In genomic region chr9:22036866-22037626, GRCh38 we compare ENCODE assay signal across 14 cellular contexts. TPM values are rescaled to one million over a fixed set of nuclear protein-coding genes. Genes with fewer than 3 reads are reported as not detected.
A peak's percentile ranks its signal among the peaks of the same experiment; 100 is the strongest.
DNase-seq lines count a peak whose midpoint lies in the region; ATAC-seq and TF ChIP-seq lines count a peak whose summit lies in the region.
"Had no signal": no experiment of that assay in that cellular context is flagged by ENCODE, and none has a peak within 500 bp of the region (broad histone marks: within the 10 kb centered on the region; RNA-seq: fewer than 3 reads in every experiment).

No MANE protein-coding gene starts in this region.

- 0 out of 22 replicates have a peak overlapping the region, but pooled peaks of 1 of the 11 experiments have one; percentile 5 for H3K9ac ChIP-seq in BLaER1 treated with 17β-estradiol and CSF1 and Interleukin-3, amounts not matched to agents 10 nM and 100 nM

- peaks cover 9 to 85% (median 40%) of the 10 kb centered on the region in 10 experiments; a peak in 19 of 20 replicates for H3K4me1 ChIP-seq in BLaER1 treated with 17β-estradiol and CSF1 and Interleukin-3, amounts not matched to agents 10 nM and 100 nM
- peaks cover 16% of the 10 kb centered on the region for H3K4me1 ChIP-seq in mucosa of descending colon (ENCODE audit: low read depth)
- H3K4me1 ChIP-seq: testis had no signal

- intact Hi-C loops in mucosa of descending colon (cut with DNase I, micrococcal nuclease) = no loop called here

- H3K4me2 ChIP-seq in BLaER1 treated with 17β-estradiol and CSF1 and Interleukin-3, amounts not matched to agents 10 nM and 100 nM = peak overlapping the region; percentile 1 to 74 (median 33); a peak in 17 of 22 replicates

- H3K9me3 ChIP-seq in BLaER1 treated with 17β-estradiol and CSF1 and Interleukin-3, amounts not matched to agents 10 nM and 100 nM (replicated peaks in 1 of 11) = no peaks in the 10 kb centered on the region
- no peaks in the 10 kb centered on the region for H3K9me3 ChIP-seq in mucosa of descending colon
- H3K9me3 ChIP-seq: testis had no signal

- peak overlapping the region in 8 of 11 experiments; percentile 16 to 49 (median 21); a peak in 11 of 22 replicates for H3K27ac ChIP-seq in BLaER1 treated with 17β-estradiol and CSF1 and Interleukin-3, amounts not matched to agents 10 nM and 100 nM
- H3K27ac ChIP-seq in epithelial cell of prostate = peak overlapping the region; percentile 90
- H3K27ac ChIP-seq: testis, WERI-Rb-1 had no signal

- ATAC-seq in mucosa of descending colon (peak; percentile 16), HG02885 (IDR thresholded peaks at IDR 0.05; ENCODE audit: poor library complexity, unreplicated experiment) (no peak), GM18907 (IDR thresholded peaks at IDR 0.05; ENCODE audit: unreplicated experiment) (no peak)

- TF ChIP-seq CTCF in mucosa of descending colon (IDR thresholded peaks at IDR 0.05) = no peak

- no peaks in the 10 kb centered on the region for H4K20me1 ChIP-seq in BLaER1 treated with 17β-estradiol and CSF1 and Interleukin-3, amounts not matched to agents 10 nM and 100 nM

- H3K36me3 ChIP-seq in BLaER1 treated with 17β-estradiol and CSF1 and Interleukin-3, amounts not matched to agents 10 nM and 100 nM = 0 out of 22 replicates have a peak, but pooled peaks cover 0 to 9% (median 0%) of the 10 kb centered on the region in 11 experiments
- H3K36me3 ChIP-seq in mucosa of descending colon (ENCODE audit: low read depth) = no peaks in the 10 kb centered on the region
- H3K36me3 ChIP-seq: WERI-Rb-1 had no signal

- H3K4me3 ChIP-seq in BLaER1 treated with 17β-estradiol and CSF1 and Interleukin-3, amounts not matched to agents 10 nM and 100 nM = no peak overlapping the region
- H3K4me3 ChIP-seq in mucosa of descending colon = no peak overlapping the region
- H3K4me3 ChIP-seq: lung, testis had no signal

- no peaks in the 10 kb centered on the region for H3K27me3 ChIP-seq in BLaER1 treated with 17β-estradiol and CSF1 and Interleukin-3, amounts not matched to agents 10 nM and 100 nM
- H3K27me3 ChIP-seq: testis had no signal

- peak; percentile 42 for DNase-seq in LHCN-M2 (ENCODE audit: low read depth)
- peak; percentile 88 for DNase-seq in epithelial cell of prostate (ENCODE audit: low read depth, low spot score)
- DNase-seq in mucosa of descending colon = no peak
- DNase-seq in stimulated activated CD8-positive, alpha-beta memory T cell treated with anti-CD3 and anti-CD28 coated beads, Interleukin-4, amount 100 ng/mL, for 48 hours = no peak
- DNase-seq in NCI-H774 (lab: John Stamatoyannopoulos, UW) = no peak
- DNase-seq: Calu3, NCI-H446 treated with DMSO at 0.1 percent for 48 hours, nephron progenitor cell, testis, WERI-Rb-1 had no signal

RNA-seq across cellular contexts. Expression of gene CDKN2B, which starts 27.9 kb away (rescaled TPM):
- total RNA-seq in LHCN-M2 (2014; rRNA removed) (8.8 and 14.2 TPM in 2 replicates), mucosa of descending colon (100 to 1,000 TPM in 2 of 3 donors, 10 to 100 TPM in 1; 64.8 to 192 (median 119) TPM)
- 7.7 TPM for polyA plus RNA-seq in LHCN-M2 (2012)

RNA-seq across cellular contexts. Expression of gene CDKN2B-AS1, which starts 42.5 kb away (rescaled TPM):
- total RNA-seq in LHCN-M2 (2014; rRNA removed) = 2.9 and 6.2 TPM in 2 replicates
- 1.1 TPM for polyA plus RNA-seq in LHCN-M2 (2012)
- 100 to 1,000 TPM in 1 of 3 donors, 10 to 100 TPM in 2; 48.3 to 134 (median 78.7) TPM for total RNA-seq in mucosa of descending colon

RNA-seq across cellular contexts. Expression of gene CDKN2A, which starts 42.9 kb away (rescaled TPM):
- total RNA-seq in LHCN-M2 (2014; rRNA removed) (310 and 321 TPM in 2 replicates), mucosa of descending colon (1 to 10 TPM; 1.0 to 3.6 (median 1.2) TPM)
- polyA plus RNA-seq in LHCN-M2 (2012) = 269 TPM

Comparison
In these comparisons a context has a peak if more than half of its experiments do, and no peak if none do; other contexts are left out.
1. DNase-seq: peak in LHCN-M2 (single experiment) and epithelial cell of prostate (single experiment); none in mucosa of descending colon (0 of 3), stimulated activated CD8-positive, alpha-beta memory T cell treated with anti-CD3 and anti-CD28 coated beads, Interleukin-4, amount 100 ng/mL, for 48 hours (single experiment) and NCI-H774 (single experiment).
2. RNA of gene CDKN2A, which starts 42.9 kb away (total RNA-seq): 310 to 321 TPM in LHCN-M2; 1.0 to 3.6 TPM in mucosa of descending colon; every median in the first group is over 10 times any median in the second.